Comparison of ENCODE assay signal across 17 cellular contexts in the genomic region with DNA sequence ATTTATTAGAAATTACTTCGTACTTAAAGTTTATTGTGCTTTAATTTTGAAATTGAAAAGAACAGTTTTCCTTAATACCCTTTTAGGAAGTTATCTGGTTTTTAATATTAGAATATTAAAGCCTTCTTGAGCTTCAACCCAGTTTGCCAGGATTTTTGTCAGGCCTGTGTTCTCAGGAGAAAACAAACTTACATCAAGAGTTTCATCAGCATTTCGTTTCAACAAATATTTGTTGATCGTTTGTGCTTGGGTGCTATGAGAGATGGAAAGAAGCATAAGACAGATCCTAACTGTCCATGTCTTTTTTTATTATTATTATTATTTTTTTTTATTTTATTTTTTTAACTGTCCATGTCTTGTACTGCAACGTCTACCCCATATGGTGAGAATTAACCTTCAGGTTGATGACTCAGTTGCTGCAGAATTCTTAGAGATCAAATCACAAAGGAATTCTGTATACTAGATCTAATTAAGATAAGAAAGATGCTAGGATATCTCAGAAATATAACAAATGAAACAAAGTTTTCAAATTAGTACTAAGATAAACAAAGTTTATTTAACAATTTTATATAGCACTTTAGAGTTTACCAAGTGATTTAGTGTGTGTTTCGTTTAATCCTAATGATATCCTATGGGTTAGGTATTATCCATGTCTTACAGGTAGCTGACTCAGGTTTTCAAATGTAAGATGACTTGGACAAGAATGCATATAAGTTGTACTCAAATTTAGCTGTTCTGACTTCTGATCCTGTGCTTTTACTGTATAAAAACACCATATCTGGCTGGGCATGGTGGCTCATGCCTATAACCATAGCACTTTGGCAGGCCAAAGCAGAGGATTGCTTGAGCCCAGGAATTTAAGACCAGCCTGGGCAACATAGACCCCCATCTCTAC. TPM values are rescaled to one million over a fixed set of nuclear protein-coding genes. Genes with fewer than 3 reads are reported as not detected.
DNase-seq lines count a peak whose midpoint lies in the region; ATAC-seq and TF ChIP-seq lines count a peak whose summit lies in the region.
"Had no signal": no experiment of that assay in that cellular context is flagged by ENCODE, and none has a peak within 500 bp of the region (broad histone marks: within the 10 kb centered on the region; RNA-seq: fewer than 3 reads in every experiment).

No MANE protein-coding gene starts in this region.

- no peak for ATAC-seq in stimulated activated naive CD8-positive, alpha-beta T cell treated with anti-CD3 and anti-CD28 coated beads, Interleukin-15, Interleukin-2, amounts not matched to agents 100 U/mL and 50 U/mL, for 24 hours
- ATAC-seq in stimulated activated memory B cell treated with anti-CD40 and anti-IgM and Interleukin-4, amounts not matched to agents 10 μg/mL and 1 μg/mL and 100 μg/mL, for 72 hours = no peak
- ATAC-seq: activated naive CD4-positive, alpha-beta T cell treated with anti-CD3 and anti-CD28 coated beads, Interleukin-2, amount 50 U/mL, for 72 hours had no signal

- POLR2A ChIA-PET in HEK293 (lab: Yijun Ruan, JAX) = interaction anchor here (0.6 kb wide), 1 partner anchor 140 kb away, joined by 5 read pairs; no protein-coding TSS in a partner anchor

- no peak overlapping the region for H3K9ac ChIP-seq in adipocyte (ENCODE audit: low read length)

- H3K4me1 Mint-ChIP-seq in stimulated activated memory B cell treated with anti-CD40 and anti-IgM and Interleukin-4, amounts not matched to agents 10 μg/mL and 1 μg/mL and 100 μg/mL, for 72 hours = peaks cover 18% of the 10 kb centered on the region
- H3K4me1 Mint-ChIP-seq: nephron had no signal

- CTCF ChIA-PET in HEK293 (lab: Yijun Ruan, JAX) = interaction anchor here (0.6 to 1.3 kb wide), 5 partner anchors 11 to 1871 kb away, joined by 3 to 6 read pairs (median 3); no protein-coding TSS in a partner anchor

- H3K27me3 ChIP-seq in adipocyte (replicated peaks; ENCODE audit: control insufficient read depth, insufficient read depth, low read length) = no peaks in the 10 kb centered on the region
- H3K27me3 ChIP-seq: cardiac muscle cell, vagina had no signal

- H3K9me3 ChIP-seq in HEK293 (ENCODE audit: control insufficient read depth, insufficient read depth, low read depth, low read length) (no peaks in the 10 kb centered on the region), adipocyte (ENCODE audit: control insufficient read depth, low read length) (peaks cover 7% of the 10 kb centered on the region)
- H3K9me3 ChIP-seq: vagina had no signal

- no peaks in the 10 kb centered on the region for H3K9me3 Mint-ChIP-seq in stimulated activated memory B cell treated with anti-CD40 and anti-IgM and Interleukin-4, amounts not matched to agents 10 μg/mL and 1 μg/mL and 100 μg/mL, for 72 hours
- H3K9me3 Mint-ChIP-seq: activated naive CD4-positive, alpha-beta T cell treated with anti-CD3 and anti-CD28 coated beads, Interleukin-2, amount 50 U/mL, for 72 hours; activated T-cell treated with anti-CD3 and anti-CD28 coated beads, Interleukin-2, amount 50 U/mL, for 24 hours; memory B cell had no signal

- TF ChIP-seq CTCF in HEK293 (tag by site-specific recombination; IDR thresholded peaks at IDR 0.05) (no peak), fibroblast of the aortic adventitia (IDR thresholded peaks at IDR 0.05; ENCODE audit: insufficient read depth, low read length) (no peak)

- H3K4me3 Mint-ChIP-seq in stimulated activated memory B cell treated with anti-CD40 and anti-IgM and Interleukin-4, amounts not matched to agents 10 μg/mL and 1 μg/mL and 100 μg/mL, for 72 hours = no peak overlapping the region
- H3K4me3 Mint-ChIP-seq: activated T-cell treated with anti-CD3 and anti-CD28 coated beads, Interleukin-2, amount 50 U/mL, for 24 hours; memory B cell; nephron had no signal

- peaks cover 34 to 38% of the 10 kb centered on the region in 2 experiments for H3K36me3 ChIP-seq in HEK293 (ENCODE audit: control insufficient read depth in 2 of 2, insufficient read depth in 1 of 2, low read length in 2 of 2)
- peaks cover 28% of the 10 kb centered on the region for H3K36me3 ChIP-seq in adipocyte (ENCODE audit: control insufficient read depth, insufficient read depth, low read length, severe bottlenecking)

- no peaks in the 10 kb centered on the region for H3K4me1 ChIP-seq in HEK293 (ENCODE audit: control insufficient read depth, insufficient read depth, low read length)
- peaks cover 11% of the 10 kb centered on the region for H3K4me1 ChIP-seq in adipocyte (ENCODE audit: control insufficient read depth, insufficient read depth, low read length)
- H3K4me1 ChIP-seq: vagina had no signal

- H3K36me3 Mint-ChIP-seq in stimulated activated memory B cell treated with anti-CD40 and anti-IgM and Interleukin-4, amounts not matched to agents 10 μg/mL and 1 μg/mL and 100 μg/mL, for 72 hours = peaks cover 50% of the 10 kb centered on the region

- H3K27me3 Mint-ChIP-seq in stimulated activated memory B cell treated with anti-CD40 and anti-IgM and Interleukin-4, amounts not matched to agents 10 μg/mL and 1 μg/mL and 100 μg/mL, for 72 hours = no peaks in the 10 kb centered on the region
- H3K27me3 Mint-ChIP-seq: activated T-cell treated with anti-CD3 and anti-CD28 coated beads, Interleukin-2, amount 50 U/mL, for 24 hours; memory B cell had no signal

- H3K4me3 ChIP-seq in HEK293 (ENCODE audit: low read depth, low read length) (no peak overlapping the region), adipocyte (ENCODE audit: low read length) (no peak overlapping the region), fibroblast of the aortic adventitia (ENCODE audit: low read depth, low read length) (no peak overlapping the region)
- H3K4me3 ChIP-seq: cardiac muscle cell, vagina had no signal

- DNase-seq in A172 (ENCODE audit: low spot score) (peak; percentile 61), adipocyte (ENCODE audit: low read depth) (peak; percentile 66), fibroblast of the aortic adventitia (ENCODE audit: low read depth) (peak; percentile 41), NCI-H526 treated with DMSO at 0.1 percent for 48 hours (lab: John Stamatoyannopoulos, UW) (no peak), activated gamma-delta T cell (lab: John Stamatoyannopoulos, UW) (no peak)
- DNase-seq in stimulated activated naive CD8-positive, alpha-beta T cell treated with anti-CD3 and anti-CD28 coated beads, Interleukin-15, Interleukin-2, amounts not matched to agents 100 U/mL and 50 U/mL, for 24 hours = no peak
- DNase-seq: activated T-cell treated with anti-CD3 and anti-CD28 coated beads, Interleukin-2, amount 50 U/mL, for 24 hours; effector CD8-positive, alpha-beta T cell; NCI-H187; NCI-H510A had no signal

- H3K27ac Mint-ChIP-seq in stimulated activated memory B cell treated with anti-CD40 and anti-IgM and Interleukin-4, amounts not matched to agents 10 μg/mL and 1 μg/mL and 100 μg/mL, for 72 hours = no peak overlapping the region
- H3K27ac Mint-ChIP-seq: activated T-cell treated with anti-CD3 and anti-CD28 coated beads, Interleukin-2, amount 50 U/mL, for 24 hours; memory B cell; nephron had no signal

- no peak overlapping the region for H3K27ac ChIP-seq in HEK293 (ENCODE audit: extremely low read depth, low read depth, low read length)
- H3K27ac ChIP-seq: cardiac muscle cell, vagina had no signal

TF ChIP-seq in HEK293, 187 proteins besides CTCF, POLR2A, EP300 and RAD21 (continues in another document):
- TF ChIP-seq ZNF830 (tag by site-specific recombination; IDR thresholded peaks at IDR 0.05; ENCODE audit: low read depth) = no peak
- TF ChIP-seq, protein P1, sequence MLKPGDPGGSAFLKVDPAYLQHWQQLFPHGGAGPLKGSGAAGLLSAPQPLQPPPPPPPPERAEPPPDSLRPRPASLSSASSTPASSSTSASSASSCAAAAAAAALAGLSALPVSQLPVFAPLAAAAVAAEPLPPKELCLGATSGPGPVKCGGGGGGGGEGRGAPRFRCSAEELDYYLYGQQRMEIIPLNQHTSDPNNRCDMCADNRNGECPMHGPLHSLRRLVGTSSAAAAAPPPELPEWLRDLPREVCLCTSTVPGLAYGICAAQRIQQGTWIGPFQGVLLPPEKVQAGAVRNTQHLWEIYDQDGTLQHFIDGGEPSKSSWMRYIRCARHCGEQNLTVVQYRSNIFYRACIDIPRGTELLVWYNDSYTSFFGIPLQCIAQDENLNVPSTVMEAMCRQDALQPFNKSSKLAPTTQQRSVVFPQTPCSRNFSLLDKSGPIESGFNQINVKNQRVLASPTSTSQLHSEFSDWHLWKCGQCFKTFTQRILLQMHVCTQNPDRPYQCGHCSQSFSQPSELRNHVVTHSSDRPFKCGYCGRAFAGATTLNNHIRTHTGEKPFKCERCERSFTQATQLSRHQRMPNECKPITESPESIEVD (tag by site-specific recombination; IDR thresholded peaks at IDR 0.05) = peak; percentile 24; the same call in 1 of the 2 replicates
- no peak for TF ChIP-seq FEZF1 (tag by site-specific recombination; IDR thresholded peaks at IDR 0.05)
- no peak for TF ChIP-seq KLF16 (tag by site-specific recombination; IDR thresholded peaks at IDR 0.05)
- TF ChIP-seq, protein P2, sequence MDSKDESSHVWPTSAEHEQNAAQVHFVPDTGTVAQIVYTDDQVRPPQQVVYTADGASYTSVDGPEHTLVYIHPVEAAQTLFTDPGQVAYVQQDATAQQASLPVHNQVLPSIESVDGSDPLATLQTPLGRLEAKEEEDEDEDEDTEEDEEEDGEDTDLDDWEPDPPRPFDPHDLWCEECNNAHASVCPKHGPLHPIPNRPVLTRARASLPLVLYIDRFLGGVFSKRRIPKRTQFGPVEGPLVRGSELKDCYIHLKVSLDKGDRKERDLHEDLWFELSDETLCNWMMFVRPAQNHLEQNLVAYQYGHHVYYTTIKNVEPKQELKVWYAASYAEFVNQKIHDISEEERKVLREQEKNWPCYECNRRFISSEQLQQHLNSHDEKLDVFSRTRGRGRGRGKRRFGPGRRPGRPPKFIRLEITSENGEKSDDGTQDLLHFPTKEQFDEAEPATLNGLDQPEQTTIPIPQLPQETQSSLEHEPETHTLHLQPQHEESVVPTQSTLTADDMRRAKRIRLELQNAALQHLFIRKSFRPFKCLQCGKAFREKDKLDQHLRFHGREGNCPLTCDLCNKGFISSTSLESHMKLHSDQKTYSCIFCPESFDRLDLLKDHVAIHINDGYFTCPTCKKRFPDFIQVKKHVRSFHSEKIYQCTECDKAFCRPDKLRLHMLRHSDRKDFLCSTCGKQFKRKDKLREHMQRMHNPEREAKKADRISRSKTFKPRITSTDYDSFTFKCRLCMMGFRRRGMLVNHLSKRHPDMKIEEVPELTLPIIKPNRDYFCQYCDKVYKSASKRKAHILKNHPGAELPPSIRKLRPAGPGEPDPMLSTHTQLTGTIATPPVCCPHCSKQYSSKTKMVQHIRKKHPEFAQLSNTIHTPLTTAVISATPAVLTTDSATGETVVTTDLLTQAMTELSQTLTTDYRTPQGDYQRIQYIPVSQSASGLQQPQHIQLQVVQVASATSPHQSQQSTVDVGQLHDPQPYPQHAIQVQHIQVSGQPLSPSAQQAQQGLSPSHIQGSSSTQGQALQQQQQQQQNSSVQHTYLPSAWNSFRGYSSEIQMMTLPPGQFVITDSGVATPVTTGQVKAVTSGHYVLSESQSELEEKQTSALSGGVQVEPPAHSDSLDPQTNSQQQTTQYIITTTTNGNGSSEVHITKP (tag by site-specific recombination; IDR thresholded peaks at IDR 0.05) = peak; percentile 49; the same call in 1 of the 2 replicates

RNA-seq across cellular contexts. Expression of gene FBXO28, which starts 14.3 kb away (rescaled TPM):
- 45.2 and 46.7 TPM in 2 replicates for total RNA-seq in A172 (2014; rRNA removed; shearing (Covaris generic))
- total RNA-seq in fibroblast of the aortic adventitia (ENCODE audit: low replicate concordance) = 14.7 and 37.1 TPM in 2 replicates

RNA-seq across cellular contexts. Expression of gene DEGS1, which starts 54.9 kb away (rescaled TPM):
- 151 and 198 TPM in 2 replicates for total RNA-seq in A172 (2014; rRNA removed; shearing (Covaris generic))
- 32.6 and 125 TPM in 2 replicates for total RNA-seq in fibroblast of the aortic adventitia (ENCODE audit: low replicate concordance)

Comparison
In these comparisons a context has a peak if more than half of its experiments do, and no peak if none do; other contexts are left out.
1. DNase-seq: peak in A172 (single experiment), adipocyte (single experiment) and fibroblast of the aortic adventitia (single experiment); none in stimulated activated naive CD8-positive, alpha-beta T cell treated with anti-CD3 and anti-CD28 coated beads, Interleukin-15, Interleukin-2, amounts not matched to agents 100 U/mL and 50 U/mL, for 24 hours (single experiment), NCI-H526 treated with DMSO at 0.1 percent for 48 hours (single experiment) and activated gamma-delta T cell (single experiment).